In genomic region chr11:48248902-48249301, GRCh38 we compare ENCODE assay signal across 10 cellular contexts. TPM values are rescaled to one million over a fixed set of nuclear protein-coding genes. Genes with fewer than 3 reads are reported as not detected.
"Had no signal": no experiment of that assay in that cellular context is flagged by ENCODE, and none has a peak within 500 bp of the region (broad histone marks: within the 10 kb centered on the region; RNA-seq: fewer than 3 reads in every experiment).

No MANE protein-coding gene starts in this region.

- H3K27ac ChIP-seq: HL-60, KMS-11 had no signal

- ATAC-seq: HepG2 had no signal

- FAIRE-seq: HepG2, HTR-8/SVneo had no signal

- H3K9ac ChIP-seq: KMS-11 had no signal

- DNase-seq: IMR-90, KBM-7, KG1 had no signal

- H3K4me2 ChIP-seq: KMS-11 had no signal

RNA-seq across cellular contexts. Expression of gene OR4X2, which starts 4.0 kb away (rescaled TPM):
- total RNA-seq: HepG2, HT-29, HT1080, IMR-90 had no signal
- polyA plus RNA-seq: HepG2, IgD-negative memory B cell, IMR-90 had no signal

RNA-seq across cellular contexts. Expression of gene OR4X1, which starts 14.8 kb away (rescaled TPM):
- total RNA-seq: HepG2, HT-29, HT1080, IMR-90 had no signal
- polyA plus RNA-seq: HepG2, IgD-negative memory B cell, IMR-90 had no signal

RNA-seq across cellular contexts. Expression of gene OR4B1, which starts 32.3 kb away (rescaled TPM):
- total RNA-seq: HepG2, HT-29, HT1080, IMR-90 had no signal
- polyA plus RNA-seq: HepG2, IgD-negative memory B cell, IMR-90 had no signal

RNA-seq across cellular contexts. Expression of gene OR4S1, which starts 57.1 kb away (rescaled TPM):
- total RNA-seq: HepG2, HT-29, HT1080, IMR-90 had no signal
- polyA plus RNA-seq: HepG2, IgD-negative memory B cell, IMR-90 had no signal
